1 cellular context compared by ENCODE assay signal in genomic region chr15:84653910-84654688, GRCh38.
TF ChIP-seq lines count a peak whose summit lies in the region.

Gene WDR73, minus strand, starts transcription at chr15:84654283. Its CDS starts 9 bp downstream, at chr15:84654274.

TF ChIP-seq in HepG2, 621 proteins besides CTCF, POLR2A, EP300 and RAD21 (continued from another document and continues in another):
- TF ChIP-seq ZBTB14 (CRISPR knock-in tag; IDR thresholded peaks at IDR 0.05): 0 out of 2 replicates have a peak, but pooled peaks have one; percentile 23
- no peak for TF ChIP-seq PHB2 (IDR thresholded peaks at IDR 0.05; ENCODE audit: partially characterized antibody)
- no peak for TF ChIP-seq ZNF710 (CRISPR knock-in tag; IDR thresholded peaks at IDR 0.05; ENCODE audit: borderline replicate concordance)
- TF ChIP-seq AHDC1 (CRISPR knock-in tag; IDR thresholded peaks at IDR 0.05; ENCODE audit: borderline replicate concordance): no peak
- no peak for TF ChIP-seq GATA4 (IDR thresholded peaks at IDR 0.05; ENCODE audit: borderline replicate concordance, low read depth)
- no peak for TF ChIP-seq MAFG (CRISPR knock-in tag; IDR thresholded peaks at IDR 0.05)
- no peak for TF ChIP-seq ZNF737 (CRISPR knock-in tag; IDR thresholded peaks at IDR 0.05; ENCODE audit: borderline replicate concordance)
- no peak for TF ChIP-seq EZH2 (conservative IDR thresholded peaks at IDR 0.05; ENCODE audit: low read depth, low read length)
- 0 out of 2 replicates have a peak, but pooled peaks have one; percentile 56 for TF ChIP-seq RERE (CRISPR knock-in tag; IDR thresholded peaks at IDR 0.05; ENCODE audit: low read depth)
- TF ChIP-seq ZNF264 (CRISPR knock-in tag; IDR thresholded peaks at IDR 0.05): no peak
- peak; percentile 73; the same call in 1 of the 2 replicates for TF ChIP-seq ZNF749 (CRISPR knock-in tag; IDR thresholded peaks at IDR 0.05; ENCODE audit: borderline replicate concordance)
- TF ChIP-seq ZNF292 (CRISPR knock-in tag; IDR thresholded peaks at IDR 0.05; ENCODE audit: borderline replicate concordance, low read depth): no peak
- peak; percentile 58; the same call in 1 of the 2 replicates for TF ChIP-seq ELF3 (CRISPR knock-in tag; IDR thresholded peaks at IDR 0.05)
- no peak for TF ChIP-seq CBX2 (IDR thresholded peaks at IDR 0.05; ENCODE audit: low read depth, low read length)
- 0 out of 2 replicates have a peak, but pooled peaks have one; percentile 45 for TF ChIP-seq CBX2 (CRISPR knock-in tag; IDR thresholded peaks at IDR 0.05; ENCODE audit: low read depth)
- TF ChIP-seq ZNF629 (CRISPR knock-in tag; conservative IDR thresholded peaks at IDR 0.05): 0 out of 2 replicates have a peak, but pooled peaks have one; percentile 18
- TF ChIP-seq ZUFSP (CRISPR knock-in tag; IDR thresholded peaks at IDR 0.05; ENCODE audit: borderline replicate concordance): no peak
- peak; percentile 23 for TF ChIP-seq ZSCAN21 (CRISPR knock-in tag; IDR thresholded peaks at IDR 0.05; ENCODE audit: borderline replicate concordance)
- TF ChIP-seq TFE3 (CRISPR knock-in tag; IDR thresholded peaks at IDR 0.05): no peak
- TF ChIP-seq ZFP36L2 (CRISPR knock-in tag; IDR thresholded peaks at IDR 0.05): no peak
- TF ChIP-seq CC2D1A (CRISPR knock-in tag; IDR thresholded peaks at IDR 0.05): 0 out of 2 replicates have a peak, but pooled peaks have one; percentile 76
- TF ChIP-seq KMT2A (CRISPR knock-in tag; IDR thresholded peaks at IDR 0.05): peak; percentile 87
- TF ChIP-seq NR1H2 (CRISPR knock-in tag; IDR thresholded peaks at IDR 0.05; ENCODE audit: borderline replicate concordance, low read depth): no peak
- peak; percentile 57; the same call in 1 of the 2 replicates for TF ChIP-seq CSRNP1 (CRISPR knock-in tag; IDR thresholded peaks at IDR 0.05)
- TF ChIP-seq ZNF468 (CRISPR knock-in tag; IDR thresholded peaks at IDR 0.05): no peak
- no peak for TF ChIP-seq SRSF1 (optimal IDR thresholded peaks at IDR 0.05; ENCODE audit: low read depth, low read length)
- no peak for TF ChIP-seq ZNF746 (CRISPR knock-in tag; IDR thresholded peaks at IDR 0.05)
- TF ChIP-seq ZNF550 (CRISPR knock-in tag; IDR thresholded peaks at IDR 0.05; ENCODE audit: borderline replicate concordance): no peak
- peak; percentile 29; the same call in 1 of the 2 replicates for TF ChIP-seq FOXP4 (CRISPR knock-in tag; IDR thresholded peaks at IDR 0.05)
- TF ChIP-seq CEBPB (IDR thresholded peaks at IDR 0.05; ENCODE audit: borderline replicate concordance, low read depth, low read length): no peak
- TF ChIP-seq CENPX (CRISPR knock-in tag; IDR thresholded peaks at IDR 0.05): no peak
